In the genomic region with DNA sequence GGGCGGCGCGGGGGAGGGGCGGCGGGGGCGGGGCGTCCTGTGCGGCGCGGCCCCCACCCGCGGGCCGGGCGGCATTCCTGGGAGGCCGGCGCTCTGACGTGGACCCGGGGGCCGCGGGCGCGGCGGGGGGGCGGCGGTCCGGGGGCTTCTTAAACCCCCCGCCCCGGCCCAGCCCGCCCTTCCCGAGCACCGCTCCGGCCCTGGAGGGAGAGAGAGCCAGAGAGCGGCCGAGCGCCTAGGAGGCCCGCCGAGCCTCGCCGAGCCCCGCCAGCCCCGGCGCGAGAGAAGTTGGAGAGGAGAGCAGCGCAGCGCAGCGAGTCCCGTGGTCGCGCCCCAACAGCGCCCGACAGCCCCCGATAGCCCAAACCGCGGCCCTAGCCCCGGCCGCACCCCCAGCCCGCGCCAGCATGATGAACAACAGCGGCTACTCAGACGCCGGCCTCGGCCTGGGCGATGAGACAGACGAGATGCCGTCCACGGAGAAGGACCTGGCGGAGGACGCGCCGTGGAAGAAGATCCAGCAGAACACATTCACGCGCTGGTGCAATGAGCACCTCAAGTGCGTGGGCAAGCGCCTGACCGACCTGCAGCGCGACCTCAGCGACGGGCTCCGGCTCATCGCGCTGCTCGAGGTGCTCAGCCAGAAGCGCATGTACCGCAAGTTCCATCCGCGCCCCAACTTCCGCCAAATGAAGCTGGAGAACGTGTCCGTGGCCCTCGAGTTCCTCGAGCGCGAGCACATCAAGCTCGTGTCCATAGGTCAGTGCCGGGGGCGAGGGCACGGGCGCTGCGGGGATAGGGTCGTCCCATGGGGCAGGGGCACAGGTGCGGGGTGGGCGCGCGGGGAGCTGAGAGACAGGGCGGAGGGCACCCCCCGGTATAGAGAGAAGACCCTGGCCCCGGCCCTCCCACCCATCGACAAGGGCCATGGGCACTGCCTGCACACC, we compare ENCODE assay signal across 8 cellular contexts. TPM values are rescaled to one million over a fixed set of nuclear protein-coding genes. Genes with fewer than 3 reads are reported as not detected.
A peak's percentile ranks its signal among the peaks of the same experiment; 100 is the strongest.
DNase-seq lines count a peak whose midpoint lies in the region; ATAC-seq, FAIRE-seq and TF ChIP-seq lines count a peak whose summit lies in the region.

A gene with protein sequence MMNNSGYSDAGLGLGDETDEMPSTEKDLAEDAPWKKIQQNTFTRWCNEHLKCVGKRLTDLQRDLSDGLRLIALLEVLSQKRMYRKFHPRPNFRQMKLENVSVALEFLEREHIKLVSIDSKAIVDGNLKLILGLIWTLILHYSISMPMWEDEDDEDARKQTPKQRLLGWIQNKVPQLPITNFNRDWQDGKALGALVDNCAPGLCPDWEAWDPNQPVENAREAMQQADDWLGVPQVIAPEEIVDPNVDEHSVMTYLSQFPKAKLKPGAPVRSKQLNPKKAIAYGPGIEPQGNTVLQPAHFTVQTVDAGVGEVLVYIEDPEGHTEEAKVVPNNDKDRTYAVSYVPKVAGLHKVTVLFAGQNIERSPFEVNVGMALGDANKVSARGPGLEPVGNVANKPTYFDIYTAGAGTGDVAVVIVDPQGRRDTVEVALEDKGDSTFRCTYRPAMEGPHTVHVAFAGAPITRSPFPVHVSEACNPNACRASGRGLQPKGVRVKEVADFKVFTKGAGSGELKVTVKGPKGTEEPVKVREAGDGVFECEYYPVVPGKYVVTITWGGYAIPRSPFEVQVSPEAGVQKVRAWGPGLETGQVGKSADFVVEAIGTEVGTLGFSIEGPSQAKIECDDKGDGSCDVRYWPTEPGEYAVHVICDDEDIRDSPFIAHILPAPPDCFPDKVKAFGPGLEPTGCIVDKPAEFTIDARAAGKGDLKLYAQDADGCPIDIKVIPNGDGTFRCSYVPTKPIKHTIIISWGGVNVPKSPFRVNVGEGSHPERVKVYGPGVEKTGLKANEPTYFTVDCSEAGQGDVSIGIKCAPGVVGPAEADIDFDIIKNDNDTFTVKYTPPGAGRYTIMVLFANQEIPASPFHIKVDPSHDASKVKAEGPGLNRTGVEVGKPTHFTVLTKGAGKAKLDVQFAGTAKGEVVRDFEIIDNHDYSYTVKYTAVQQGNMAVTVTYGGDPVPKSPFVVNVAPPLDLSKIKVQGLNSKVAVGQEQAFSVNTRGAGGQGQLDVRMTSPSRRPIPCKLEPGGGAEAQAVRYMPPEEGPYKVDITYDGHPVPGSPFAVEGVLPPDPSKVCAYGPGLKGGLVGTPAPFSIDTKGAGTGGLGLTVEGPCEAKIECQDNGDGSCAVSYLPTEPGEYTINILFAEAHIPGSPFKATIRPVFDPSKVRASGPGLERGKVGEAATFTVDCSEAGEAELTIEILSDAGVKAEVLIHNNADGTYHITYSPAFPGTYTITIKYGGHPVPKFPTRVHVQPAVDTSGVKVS (N-terminal part only) (plus strand): TSS at position 176 of the 947 bp plus-strand sequence. CDS start 232 bp downstream, at position 408.

- TF ChIP-seq EP300 in A549 (IDR thresholded peaks at IDR 0.05) = no peak

- peak within 1 kb of the TSS; percentile 60 to 84; a peak in 5 of 6 replicates for H3K27ac ChIP-seq in A549
- peak within 1 kb of the TSS; percentile 44 for H3K27ac ChIP-seq in HUES48 (ENCODE audit: low read depth, low read length)
- H3K27ac ChIP-seq in muscle layer of colon (ENCODE audit: low read depth, low read length) = peak within 1 kb of the TSS; percentile 80
- H3K27ac ChIP-seq in testis = peak within 1 kb of the TSS; percentile 39 to 61

- TF ChIP-seq RAD21 in A549 (conservative IDR thresholded peaks at IDR 0.05 in 1 of 2, IDR thresholded peaks at IDR 0.05 in 1 of 2) = no peak

- WGBS in A549 (ENCODE audit: missing lambda C conversion rate) = 86% methylated on average over 26 of the region's 109 CpGs
- 2 to 8% methylated on average over 18 to 66 of the region's 109 CpGs for WGBS in testis, 2 donors

- H3K4me3 ChIP-seq in A549 (peak within 1 kb of the TSS; percentile 54), HUES48 (ENCODE audit: low read depth, low read length) (peak within 1 kb of the TSS; percentile 77), muscle layer of colon (ENCODE audit: low read depth in 1 of 2, low read length in 2 of 2) (peak within 1 kb of the TSS; percentile 48 to 94), testis (peak within 1 kb of the TSS; percentile 47 to 59)

- H3K9me3 ChIP-seq in A549 (no peaks in the 10 kb centered on the region), HUES48 (ENCODE audit: control insufficient read depth, insufficient read depth, low read length) (no peaks in the 10 kb centered on the region), muscle layer of colon (ENCODE audit: low read length) (no peaks in the 10 kb centered on the region), testis (no peaks in the 10 kb centered on the region)

- FAIRE-seq in A549 (lab: Jason Lieb, UNC) = no peak

- CTCF ChIA-PET in A549 (lab: Yijun Ruan, JAX) = no interaction called here

- H3K4me1 ChIP-seq in A549 (peaks cover 53% of the 10 kb centered on the region), HUES48 (ENCODE audit: control insufficient read depth, insufficient read depth, low read length) (peaks cover 42% of the 10 kb centered on the region), muscle layer of colon (ENCODE audit: insufficient read depth, low read length) (peaks cover 49% of the 10 kb centered on the region), testis (peaks cover 29% of the 10 kb centered on the region)

- H3K4me2 ChIP-seq in A549 = peak within 1 kb of the TSS; percentile 95

- peak in 1 of 2 experiments; percentile 36; a peak in 3 of 6 replicates for ATAC-seq in A549
- peak; percentile 42 for ATAC-seq in esophagus mucosa
- no peak for ATAC-seq in HG02852 (IDR thresholded peaks at IDR 0.05; ENCODE audit: unreplicated experiment)

- H3K9ac ChIP-seq in HUES48 (ENCODE audit: low read depth, low read length) (no peak within 1 kb of the TSS; the same call in 1 of the 2 replicates), muscle layer of colon (ENCODE audit: low read length) (peak within 1 kb of the TSS; percentile 97)

- TF ChIP-seq CTCF in A549 (IDR thresholded peaks at IDR 0.05) = no peak
- TF ChIP-seq CTCF in testis (IDR thresholded peaks at IDR 0.05) = no peak

- DNase-seq in A549 (ENCODE audit: low read depth in 1 of 2, low spot score in 1 of 2) = no peak
- peak; percentile 33 for DNase-seq in activated CD8-positive, alpha-beta memory T cell treated with anti-CD3 and anti-CD28 coated beads, Interleukin-2, amount 50 U/mL, for 4 hours
- DNase-seq in testis = peak; percentile 54
- no peak for DNase-seq in NCI-H2171 (lab: John Stamatoyannopoulos, UW)

- intact Hi-C loops in testis (cut with DNase I; ENCODE audit: low total_unique reads) = no loop called here

- H3K27me3 ChIP-seq in HUES48 (ENCODE audit: control insufficient read depth, insufficient read depth, low read length) = peaks cover 29% of the 10 kb centered on the region
- no peaks in the 10 kb centered on the region for H3K27me3 ChIP-seq in muscle layer of colon (ENCODE audit: control insufficient read depth in 1 of 2, insufficient read depth in 2 of 2, low read length in 2 of 2)
- no peaks in the 10 kb centered on the region for H3K27me3 ChIP-seq in testis

- H3K36me3 ChIP-seq in HUES48 (ENCODE audit: control insufficient read depth, insufficient read depth, low read length) = no peaks in the 10 kb centered on the region
- peaks cover 6% of the 10 kb centered on the region for H3K36me3 ChIP-seq in muscle layer of colon (ENCODE audit: insufficient read depth, low read length)
- no peaks in the 10 kb centered on the region for H3K36me3 ChIP-seq in testis (ENCODE audit: low read depth, missing control alignments)

- POLR2A ChIA-PET in A549 (lab: Yijun Ruan, JAX) = no interaction called here

- no peak for TF ChIP-seq POLR2A in A549 (IDR thresholded peaks at IDR 0.05; ENCODE audit: low read length)
- TF ChIP-seq POLR2A in testis (IDR thresholded peaks at IDR 0.05) = no peak

TF ChIP-seq in A549, 52 proteins besides CTCF, POLR2A, EP300 and RAD21 (continues in another document):
- TF ChIP-seq NFE2L2 (conservative IDR thresholded peaks at IDR 0.05; ENCODE audit: low read length) = no peak
- TF ChIP-seq ZFP36 (IDR thresholded peaks at IDR 0.05; ENCODE audit: borderline replicate concordance, partially characterized antibody) = no peak
- no peak for TF ChIP-seq TFCP2L1 (CRISPR knock-in tag; IDR thresholded peaks at IDR 0.05)
- no peak for TF ChIP-seq CBX2 (IDR thresholded peaks at IDR 0.05; ENCODE audit: borderline replicate concordance, low read depth)
- TF ChIP-seq, protein P1, sequence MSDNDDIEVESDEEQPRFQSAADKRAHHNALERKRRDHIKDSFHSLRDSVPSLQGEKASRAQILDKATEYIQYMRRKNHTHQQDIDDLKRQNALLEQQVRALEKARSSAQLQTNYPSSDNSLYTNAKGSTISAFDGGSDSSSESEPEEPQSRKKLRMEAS (IDR thresholded peaks at IDR 0.05) = no peak
- TF ChIP-seq, protein P2, sequence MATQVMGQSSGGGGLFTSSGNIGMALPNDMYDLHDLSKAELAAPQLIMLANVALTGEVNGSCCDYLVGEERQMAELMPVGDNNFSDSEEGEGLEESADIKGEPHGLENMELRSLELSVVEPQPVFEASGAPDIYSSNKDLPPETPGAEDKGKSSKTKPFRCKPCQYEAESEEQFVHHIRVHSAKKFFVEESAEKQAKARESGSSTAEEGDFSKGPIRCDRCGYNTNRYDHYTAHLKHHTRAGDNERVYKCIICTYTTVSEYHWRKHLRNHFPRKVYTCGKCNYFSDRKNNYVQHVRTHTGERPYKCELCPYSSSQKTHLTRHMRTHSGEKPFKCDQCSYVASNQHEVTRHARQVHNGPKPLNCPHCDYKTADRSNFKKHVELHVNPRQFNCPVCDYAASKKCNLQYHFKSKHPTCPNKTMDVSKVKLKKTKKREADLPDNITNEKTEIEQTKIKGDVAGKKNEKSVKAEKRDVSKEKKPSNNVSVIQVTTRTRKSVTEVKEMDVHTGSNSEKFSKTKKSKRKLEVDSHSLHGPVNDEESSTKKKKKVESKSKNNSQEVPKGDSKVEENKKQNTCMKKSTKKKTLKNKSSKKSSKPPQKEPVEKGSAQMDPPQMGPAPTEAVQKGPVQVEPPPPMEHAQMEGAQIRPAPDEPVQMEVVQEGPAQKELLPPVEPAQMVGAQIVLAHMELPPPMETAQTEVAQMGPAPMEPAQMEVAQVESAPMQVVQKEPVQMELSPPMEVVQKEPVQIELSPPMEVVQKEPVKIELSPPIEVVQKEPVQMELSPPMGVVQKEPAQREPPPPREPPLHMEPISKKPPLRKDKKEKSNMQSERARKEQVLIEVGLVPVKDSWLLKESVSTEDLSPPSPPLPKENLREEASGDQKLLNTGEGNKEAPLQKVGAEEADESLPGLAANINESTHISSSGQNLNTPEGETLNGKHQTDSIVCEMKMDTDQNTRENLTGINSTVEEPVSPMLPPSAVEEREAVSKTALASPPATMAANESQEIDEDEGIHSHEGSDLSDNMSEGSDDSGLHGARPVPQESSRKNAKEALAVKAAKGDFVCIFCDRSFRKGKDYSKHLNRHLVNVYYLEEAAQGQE (IDR thresholded peaks at IDR 0.05) = no peak

RNA-seq across cellular contexts. Expression of the gene that starts here (rescaled TPM):
- 0.43 and 0.60 TPM in 2 replicates for polyA plus RNA-seq in A549 (2011; rRNA removed)
- 0.70 and 1.1 TPM in 2 replicates for polyA plus RNA-seq in A549 (2012; cell fraction: cytosol; rRNA removed)
- polyA plus RNA-seq in A549 (2012; cell fraction: nucleus; rRNA removed) = 2.1 and 2.7 TPM in 2 replicates
- polyA plus RNA-seq in A549 (2017; fragmentation: RNase III; extraction: RNeasy Plus Mini Kit Qiagen cat#74134 plus additional on column Dnase treatment) = 3.2 to 3.4 TPM (median 3.4 TPM) in 3 replicates
- 1.7 and 3.0 TPM in 2 replicates for polyA minus RNA-seq in A549 (2011; rRNA and poly(A)+ RNA removed)
- 2.0 TPM for total RNA-seq in esophagus mucosa
- total RNA-seq in testis = 10 to 100 TPM in 1 of 2 donors, 1 to 10 TPM in 1; 8.8 to 14.4 TPM
- polyA plus RNA-seq in testis (ENCODE audit: insufficient read depth, low read depth, low replicate concordance) = 21.4 TPM

Comparison
In these comparisons a context has a peak if more than half of its experiments do, and no peak if none do; other contexts are left out.
1. DNase-seq: peak in activated CD8-positive, alpha-beta memory T cell treated with anti-CD3 and anti-CD28 coated beads, Interleukin-2, amount 50 U/mL, for 4 hours (single experiment) and testis (single experiment); none in A549 (0 of 2) and NCI-H2171 (single experiment).
2. Peak in every context shown above with its lines, with median percentiles within 50 percentile points of each other: H3K27ac ChIP-seq and H3K4me3 ChIP-seq.